ENCODE assay signal across 8 cellular contexts in genomic region chr7:35869117-35869516, GRCh38.
DNase-seq lines count a peak whose midpoint lies in the region; ATAC-seq and TF ChIP-seq lines count a peak whose summit lies in the region.
"Not testable (repeated sequence)": the region's sequence is repeated elsewhere in the genome, so short reads cannot be mapped to it uniquely, and the experiment has no call there.

No MANE protein-coding gene starts in this region.

- not testable (repeated sequence) for H3K27ac ChIP-seq in CD4-positive, alpha-beta T cell (ENCODE audit: low read depth, low read length)
- peak overlapping the region; percentile 50 to 53 for H3K27ac ChIP-seq in coronary artery

- peaks cover 83% of the 10 kb centered on the region for H3K36me3 Mint-ChIP-seq in CD4-positive, alpha-beta T cell (ENCODE audit: low read depth)
- H3K36me3 Mint-ChIP-seq in IgD-negative memory B cell, result not testable (repeated sequence)
- H3K36me3 Mint-ChIP-seq in activated T-cell treated with anti-CD3 and anti-CD28 coated beads, Interleukin-2, amount 50 U/mL, for 24 hours (ENCODE audit: low read depth), result peaks cover 82% of the 10 kb centered on the region
- peaks cover 24% of the 10 kb centered on the region for H3K36me3 Mint-ChIP-seq in memory B cell
- H3K36me3 Mint-ChIP-seq in stimulated activated effector memory CD8-positive, alpha-beta T cell treated with anti-CD3 and anti-CD28 coated beads, Interleukin-12 subunit alpha, Interleukin-12 subunit beta, amount 100 ng/mL, for 72 hours, result peaks cover 81% of the 10 kb centered on the region

- DNase-seq in CD4-positive, alpha-beta T cell; activated T-cell treated with anti-CD3 and anti-CD28 coated beads, Interleukin-2, amount 50 U/mL, for 24 hours; coronary artery (ENCODE audit: low spot score); memory B cell (ENCODE audit: low spot score in 2 of 2); stimulated activated effector memory CD8-positive, alpha-beta T cell treated with anti-CD3 and anti-CD28 coated beads, Interleukin-12 subunit alpha, Interleukin-12 subunit beta, amount 100 ng/mL, for 72 hours (ENCODE audit: low spot score in 2 of 2): not testable (repeated sequence)
- DNase-seq in OCI-M1 (lab: John Stamatoyannopoulos, UW), result peak; percentile 39

- H3K27me3 ChIP-seq in CD4-positive, alpha-beta T cell (ENCODE audit: control insufficient read depth, insufficient read depth, low read length), result not testable (repeated sequence)

- H3K27ac Mint-ChIP-seq in CD4-positive, alpha-beta T cell, result peak overlapping the region; percentile 43
- peak overlapping the region; percentile 3 to 86 (median 76) for H3K27ac Mint-ChIP-seq in IgD-negative memory B cell
- peak overlapping the region; percentile 27 for H3K27ac Mint-ChIP-seq in activated T-cell treated with anti-CD3 and anti-CD28 coated beads, Interleukin-2, amount 50 U/mL, for 24 hours
- H3K27ac Mint-ChIP-seq in memory B cell, result peak overlapping the region; percentile 54
- peak overlapping the region; percentile 36 for H3K27ac Mint-ChIP-seq in stimulated activated effector memory CD8-positive, alpha-beta T cell treated with anti-CD3 and anti-CD28 coated beads, Interleukin-12 subunit alpha, Interleukin-12 subunit beta, amount 100 ng/mL, for 72 hours

- not testable (repeated sequence) for TF ChIP-seq CTCF in CD4-positive, alpha-beta T cell (IDR thresholded peaks at IDR 0.05); coronary artery (IDR thresholded peaks at IDR 0.05)

- H3K4me3 ChIP-seq in coronary artery, result not testable (repeated sequence)

- H3K27me3 Mint-ChIP-seq in CD4-positive, alpha-beta T cell; IgD-negative memory B cell; activated T-cell treated with anti-CD3 and anti-CD28 coated beads, Interleukin-2, amount 50 U/mL, for 24 hours; memory B cell: not testable (repeated sequence)

- not testable (repeated sequence) for ATAC-seq in CD4-positive, alpha-beta T cell (ENCODE audit: poor library complexity); stimulated activated effector memory CD8-positive, alpha-beta T cell treated with anti-CD3 and anti-CD28 coated beads, Interleukin-12 subunit alpha, Interleukin-12 subunit beta, amount 100 ng/mL, for 72 hours
- ATAC-seq in GM19035 (IDR thresholded peaks at IDR 0.05; ENCODE audit: unreplicated experiment), result peak; percentile 49
- ATAC-seq in memory B cell (ENCODE audit: low read depth), result peak; percentile 73

- intact Hi-C loops in CD4-positive, alpha-beta T cell (cut with DNase I, micrococcal nuclease), result not testable (repeated sequence)

- not testable (repeated sequence) for H3K9me3 ChIP-seq in CD4-positive, alpha-beta T cell (ENCODE audit: control insufficient read depth, low read length)

- not testable (repeated sequence) for H3K9me3 Mint-ChIP-seq in CD4-positive, alpha-beta T cell; IgD-negative memory B cell; activated T-cell treated with anti-CD3 and anti-CD28 coated beads, Interleukin-2, amount 50 U/mL, for 24 hours; memory B cell; stimulated activated effector memory CD8-positive, alpha-beta T cell treated with anti-CD3 and anti-CD28 coated beads, Interleukin-12 subunit alpha, Interleukin-12 subunit beta, amount 100 ng/mL, for 72 hours

- POLR2A ChIA-PET in CD4-positive, alpha-beta T cell (lab: Charles Lee), result not testable (repeated sequence)

- CTCF ChIA-PET in CD4-positive, alpha-beta T cell (lab: Charles Lee), result not testable (repeated sequence)

- H3K4me3 Mint-ChIP-seq in CD4-positive, alpha-beta T cell; activated T-cell treated with anti-CD3 and anti-CD28 coated beads, Interleukin-2, amount 50 U/mL, for 24 hours; stimulated activated effector memory CD8-positive, alpha-beta T cell treated with anti-CD3 and anti-CD28 coated beads, Interleukin-12 subunit alpha, Interleukin-12 subunit beta, amount 100 ng/mL, for 72 hours: not testable (repeated sequence)
- peak overlapping the region in 1 of 4 donors; percentile 1 for H3K4me3 Mint-ChIP-seq in IgD-negative memory B cell
- peak overlapping the region; percentile 7 for H3K4me3 Mint-ChIP-seq in memory B cell

- peaks cover 59% of the 10 kb centered on the region for H3K4me1 Mint-ChIP-seq in CD4-positive, alpha-beta T cell (ENCODE audit: low read depth)
- H3K4me1 Mint-ChIP-seq in IgD-negative memory B cell (peaks cover 25 to 39% (median 29%) of the 10 kb centered on the region in 3 donors), memory B cell (peaks cover 20% of the 10 kb centered on the region)
- H3K4me1 Mint-ChIP-seq in activated T-cell treated with anti-CD3 and anti-CD28 coated beads, Interleukin-2, amount 50 U/mL, for 24 hours (ENCODE audit: low read depth), result peaks cover 35% of the 10 kb centered on the region
- peaks cover 25% of the 10 kb centered on the region for H3K4me1 Mint-ChIP-seq in stimulated activated effector memory CD8-positive, alpha-beta T cell treated with anti-CD3 and anti-CD28 coated beads, Interleukin-12 subunit alpha, Interleukin-12 subunit beta, amount 100 ng/mL, for 72 hours
